Comparison of ENCODE assay signal across 24 cellular contexts in the genomic region with DNA sequence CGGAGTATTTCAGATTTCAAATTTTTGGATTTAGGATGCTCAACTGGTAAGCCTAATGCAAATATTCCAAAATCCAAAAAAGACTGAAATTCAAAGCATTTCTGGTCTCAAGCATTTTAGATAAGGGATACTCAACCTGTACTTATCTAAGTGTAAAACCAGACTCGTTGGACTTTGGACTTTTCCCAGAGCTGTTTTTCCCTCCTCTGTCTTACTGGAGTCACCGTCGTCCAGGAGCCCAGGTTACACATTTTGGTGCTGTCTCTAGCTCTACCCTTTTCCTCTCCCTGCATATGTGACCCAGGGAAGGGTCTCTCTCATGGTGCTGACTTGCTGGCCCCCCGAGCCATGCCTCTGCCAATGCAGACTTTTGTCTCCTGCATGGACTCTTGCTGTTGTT. TPM values are rescaled to one million over a fixed set of nuclear protein-coding genes. Genes with fewer than 3 reads are reported as not detected.
"Had no signal": no experiment of that assay in that cellular context is flagged by ENCODE, and none has a peak within 500 bp of the region (broad histone marks: within the 10 kb centered on the region; RNA-seq: fewer than 3 reads in every experiment).

No MANE protein-coding gene starts in this region.

- H3K27ac ChIP-seq: left ventricle myocardium inferior, ovary, prostate gland, sigmoid colon, stomach, testis, thyroid gland, transverse colon, upper lobe of left lung, vagina had no signal

- H3K27me3 ChIP-seq: ovary, sigmoid colon, testis, thyroid gland, transverse colon, upper lobe of left lung, vagina had no signal

- DNase-seq: hypothalamus; immature natural killer cell; left ventricle myocardium inferior; mesendoderm; naive thymus-derived CD4-positive, alpha-beta T cell; ovary; retina; right cardiac atrium; sigmoid colon; stimulated activated CD4-positive, alpha-beta T cell treated with anti-CD3 and anti-CD28 coated beads, Interleukin-1b, Interleukin-23, amount 100 ng/mL, for 48 hours; stimulated activated CD4-positive, alpha-beta T cell treated with anti-CD3 and anti-CD28 coated beads, Interleukin-4, amount 100 ng/mL, for 1 hour; stimulated activated naive B cell treated with anti-CD40 and anti-IgM and Interleukin-4, amounts not matched to agents 10 μg/mL and 1 μg/mL and 100 μg/mL, for 72 hours; stimulated activated naive CD8-positive, alpha-beta T cell treated with anti-CD3 and anti-CD28 coated beads, Interleukin-15, Interleukin-2, amounts not matched to agents 100 U/mL and 50 U/mL, for 24 hours; stomach; testis; thyroid gland; transverse colon; upper lobe of left lung had no signal

- H3K9me3 ChIP-seq: left ventricle myocardium inferior, ovary, prostate gland, sigmoid colon, stomach, testis, thyroid gland, transverse colon, upper lobe of left lung, vagina had no signal

- H3K4me1 ChIP-seq: left ventricle myocardium inferior, prostate gland, sigmoid colon, thyroid gland, transverse colon had no signal

- FAIRE-seq: islet of Langerhans had no signal

- H3K36me3 ChIP-seq: left ventricle myocardium inferior, ovary, prostate gland, sigmoid colon, stomach, thyroid gland, transverse colon, upper lobe of left lung, vagina had no signal

- H3K4me2 ChIP-seq: smooth muscle cell had no signal

- H3K4me3 ChIP-seq: left ventricle myocardium inferior, lung, ovary, prostate gland, sigmoid colon, smooth muscle cell, stomach, testis, thyroid gland, transverse colon, upper lobe of left lung, vagina had no signal

RNA-seq across cellular contexts. Expression of a gene that starts 46.0 kb away (rescaled TPM):
- total RNA-seq: natural killer cell treated with Interleukin-12 subunit alpha and Interleukin-12 subunit beta and Interleukin-15 and Interleukin-18, amount 100 ng/mL, for 72 hours had no signal
- polyA plus RNA-seq: immature natural killer cell; naive thymus-derived CD4-positive, alpha-beta T cell had no signal
